Comparison of ENCODE assay signal across 31 cellular contexts in the genomic region with DNA sequence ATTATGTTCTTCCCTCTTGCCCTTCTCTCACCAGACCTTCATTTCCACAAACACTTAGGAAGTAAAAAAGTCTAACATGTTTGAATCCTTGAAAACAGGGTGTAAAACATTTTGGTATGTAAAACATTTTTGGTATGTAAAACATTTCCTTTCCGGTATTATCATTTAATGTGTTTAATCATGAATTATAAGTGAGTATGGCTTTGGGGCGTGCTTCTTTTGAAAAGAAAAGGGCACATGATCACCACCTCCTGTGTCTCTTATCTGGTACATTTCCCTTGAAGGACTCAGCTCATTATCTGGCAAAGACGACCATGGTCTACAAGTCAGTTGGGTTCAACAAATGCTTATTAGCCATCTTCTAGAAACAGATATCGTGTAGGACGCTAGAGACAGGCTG.
A peak's percentile ranks its signal among the peaks of the same experiment; 100 is the strongest.
DNase-seq lines count a peak whose midpoint lies in the region; FAIRE-seq and TF ChIP-seq lines count a peak whose summit lies in the region.
"Had no signal": no experiment of that assay in that cellular context is flagged by ENCODE, and none has a peak within 500 bp of the region (broad histone marks: within the 10 kb centered on the region; RNA-seq: fewer than 3 reads in every experiment).

No MANE protein-coding gene starts in this region.

- H3K27ac ChIP-seq in ACC112 (ENCODE audit: low read depth, low read length): peak overlapping the region; percentile 60
- H3K27ac ChIP-seq in tibial artery: no peak overlapping the region
- H3K27ac ChIP-seq: BLaER1 treated with 17β-estradiol and CSF1 and Interleukin-3, amounts not matched to agents 10 nM and 100 nM; lower lobe of right lung; parathyroid adenoma; PC-9; right atrium auricular region; spleen; transverse colon had no signal

- TF ChIP-seq CTCF in cardiac fibroblast (IDR thresholded peaks at IDR 0.05; ENCODE audit: low read depth, low read length) (no peak), tibial artery (IDR thresholded peaks at IDR 0.05) (no peak), CD14-positive monocyte (IDR thresholded peaks at IDR 0.05) (no peak)

- peaks cover 0 to 5% (median 2%) of the 10 kb centered on the region in 7 donors for H3K9me3 Mint-ChIP-seq in CD14-positive monocyte
- H3K9me3 Mint-ChIP-seq: dendritic cell treated with granulocyte-macrophage colony-stimulating factor and Interleukin-4, amounts not matched to agents 40 ng/mL and 50 ng/mL, for 4 days had no signal

- no peak overlapping the region for H3K27ac Mint-ChIP-seq in CD14-positive monocyte
- H3K27ac Mint-ChIP-seq: dendritic cell treated with granulocyte-macrophage colony-stimulating factor and Interleukin-4, amounts not matched to agents 40 ng/mL and 50 ng/mL, for 4 days had no signal

- H3K36me3 Mint-ChIP-seq in CD14-positive monocyte: no peaks in the 10 kb centered on the region

- H3K4me1 Mint-ChIP-seq in CD14-positive monocyte: no peaks in the 10 kb centered on the region

- peak overlapping the region; percentile 91 for H2AFZ ChIP-seq in ACC112 (ENCODE audit: low read length, unreplicated experiment)
- H2AFZ ChIP-seq: parathyroid adenoma, PC-9 had no signal

- no peaks in the 10 kb centered on the region for H3K9me3 ChIP-seq in tibial artery
- H3K9me3 ChIP-seq: BLaER1 treated with 17β-estradiol and CSF1 and Interleukin-3, amounts not matched to agents 10 nM and 100 nM; lower lobe of right lung; mucosa of descending colon; right atrium auricular region; spleen; transverse colon had no signal

- intact Hi-C loops in tibial artery (cut with DNase I; ENCODE audit: low total_unique reads) (no loop called here), CD14-positive monocyte (cut with micrococcal nuclease) (no loop called here)

- no peak for FAIRE-seq in HTR-8/SVneo (lab: Jason Lieb, UNC)
- FAIRE-seq: GM19239 had no signal

- peaks cover 0 to 3% (median 0%) of the 10 kb centered on the region in 3 donors for H3K27me3 Mint-ChIP-seq in CD14-positive monocyte (ENCODE audit: low read depth in 3 of 3)
- H3K27me3 Mint-ChIP-seq: dendritic cell treated with granulocyte-macrophage colony-stimulating factor and Interleukin-4, amounts not matched to agents 40 ng/mL and 50 ng/mL, for 4 days had no signal

- H3K4me1 ChIP-seq in ACC112 (ENCODE audit: control insufficient read depth, insufficient read depth, low read length, unreplicated experiment) (peaks cover 41% of the 10 kb centered on the region), tibial artery (no peaks in the 10 kb centered on the region)
- H3K4me1 ChIP-seq: BLaER1 treated with 17β-estradiol and CSF1 and Interleukin-3, amounts not matched to agents 10 nM and 100 nM; lower lobe of right lung; parathyroid adenoma; right atrium auricular region; spleen; transverse colon had no signal

- H3K27me3 ChIP-seq in ACC112 (ENCODE audit: insufficient read depth, low read length) (no peaks in the 10 kb centered on the region), tibial artery (no peaks in the 10 kb centered on the region)
- H3K27me3 ChIP-seq: right atrium auricular region, transverse colon had no signal

- H3K4me3 Mint-ChIP-seq in CD14-positive monocyte: no peak overlapping the region
- H3K4me3 Mint-ChIP-seq: dendritic cell treated with granulocyte-macrophage colony-stimulating factor and Interleukin-4, amounts not matched to agents 40 ng/mL and 50 ng/mL, for 4 days; nephron progenitor cell had no signal

- H3K79me2 ChIP-seq in ACC112 (ENCODE audit: control insufficient read depth, insufficient read depth, low read length, unreplicated experiment): no peaks in the 10 kb centered on the region
- H3K79me2 ChIP-seq: parathyroid adenoma had no signal

- H3K4me3 ChIP-seq in ACC112 (ENCODE audit: low read depth, low read length) (no peak overlapping the region), cardiac fibroblast (replicated peaks in 1 of 2; ENCODE audit: low read depth in 2 of 2, low read length in 2 of 2) (no peak overlapping the region), tibial artery (no peak overlapping the region)
- H3K4me3 ChIP-seq: BLaER1 treated with 17β-estradiol and CSF1 and Interleukin-3, amounts not matched to agents 10 nM and 100 nM; lower lobe of right lung; mucosa of descending colon; PC-9; right atrium auricular region; spleen; transverse colon had no signal

- DNase-seq in HTR-8/SVneo (ENCODE audit: insufficient read length, low spot score) (peak; percentile 0), cardiac fibroblast (ENCODE audit: low read depth in 2 of 2) (peak; percentile 41 to 42), myocyte (ENCODE audit: low read depth) (peak; percentile 12), tibial artery (no peak), hypothalamus (lab: John Stamatoyannopoulos, UW) (no peak), CD14-positive monocyte (ENCODE audit: low spot score) (no peak), UCSD-AML1 (lab: John Stamatoyannopoulos, UW; ENCODE audit: unreplicated experiment) (no peak)
- DNase-seq: activated CD4-positive, alpha-beta T cell treated with anti-CD3 and anti-CD28 coated beads, Interleukin-2, amount 50 U/mL, for 1 hour; activated naive CD4-positive, alpha-beta T cell treated with anti-CD3 and anti-CD28 coated beads, Interleukin-2, amount 50 U/mL, for 16 hours; amygdala; COR-L47; DMS53; GF-D8; H7; lower lobe of right lung; mucosa of descending colon; MV-4-11; NCI-H1436 treated with DMSO at 0.1 percent for 48 hours; NCI-H510A; nephron progenitor cell; PC-9; spleen; stimulated activated CD4-positive, alpha-beta T cell treated with anti-CD3 and anti-CD28 coated beads, Interleukin-2, amount 100 ng/mL, for 48 hours; T-helper 9 cell; transverse colon had no signal

- no peaks in the 10 kb centered on the region for H3K36me3 ChIP-seq in ACC112 (ENCODE audit: insufficient read depth, low read length)
- H3K36me3 ChIP-seq in tibial artery: no peaks in the 10 kb centered on the region
- H3K36me3 ChIP-seq: BLaER1 treated with 17β-estradiol and CSF1 and Interleukin-3, amounts not matched to agents 10 nM and 100 nM; lower lobe of right lung; right atrium auricular region; spleen; transverse colon had no signal

Comparison
In these comparisons a context has a peak if more than half of its experiments do, and no peak if none do; other contexts are left out.
1. DNase-seq: peak in HTR-8/SVneo (single experiment), cardiac fibroblast (2 of 2) and myocyte (single experiment); none in tibial artery (0 of 2), hypothalamus (0 of 51), CD14-positive monocyte (single experiment) and UCSD-AML1 (single experiment).